Comparison of ENCODE assay signal across 17 cellular contexts in the genomic region with DNA sequence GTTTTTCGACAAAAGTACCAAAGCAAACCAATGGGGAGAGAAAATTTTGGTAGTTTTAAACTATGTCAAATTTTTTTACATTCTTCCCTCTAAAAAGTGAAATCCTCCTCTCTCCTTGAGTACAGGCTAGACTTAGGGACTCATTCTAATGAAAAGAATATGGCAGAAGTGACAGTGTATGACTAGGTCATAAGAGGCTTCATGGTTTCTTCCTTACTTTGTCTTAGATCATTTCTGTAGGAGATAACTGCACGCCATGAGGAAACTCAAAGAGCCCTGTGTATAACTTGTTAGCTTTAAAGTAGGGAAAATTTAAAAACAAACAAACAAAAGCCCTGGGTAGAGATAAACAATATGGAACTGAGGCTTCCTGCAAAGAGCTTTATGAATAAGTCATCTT. TPM values are rescaled to one million over a fixed set of nuclear protein-coding genes. Genes with fewer than 3 reads are reported as not detected.
DNase-seq lines count a peak whose midpoint lies in the region; ATAC-seq and TF ChIP-seq lines count a peak whose summit lies in the region.
"Had no signal": no experiment of that assay in that cellular context is flagged by ENCODE, and none has a peak within 500 bp of the region (broad histone marks: within the 10 kb centered on the region; RNA-seq: fewer than 3 reads in every experiment).

No MANE protein-coding gene starts in this region.

- TF ChIP-seq POLR2A in suprapubic skin (IDR thresholded peaks at IDR 0.05): no peak

- peaks cover 14% of the 10 kb centered on the region for H3K36me3 Mint-ChIP-seq in activated CD8-positive, alpha-beta memory T cell treated with anti-CD3 and anti-CD28 coated beads, Interleukin-2, amount 10 ng/mL, durations not matched to agents 7 days and 5 days

- H3K4me3 ChIP-seq in fibroblast of mammary gland (ENCODE audit: control insufficient read depth, low read depth, low read length) (no peak overlapping the region), suprapubic skin (no peak overlapping the region)

- no peaks in the 10 kb centered on the region for H3K9me3 Mint-ChIP-seq in stimulated activated naive CD8-positive, alpha-beta T cell treated with anti-CD3 and anti-CD28 coated beads, Interleukin-15, amount 100 ng/mL, for 72 hours
- no peaks in the 10 kb centered on the region for H3K9me3 Mint-ChIP-seq in activated CD8-positive, alpha-beta memory T cell treated with anti-CD3 and anti-CD28 coated beads, Interleukin-2, amount 10 ng/mL, durations not matched to agents 7 days and 5 days (ENCODE audit: low read depth)
- H3K9me3 Mint-ChIP-seq: CD8-positive, alpha-beta memory T cell had no signal

- H3K9me3 ChIP-seq in suprapubic skin: no peaks in the 10 kb centered on the region
- H3K9me3 ChIP-seq: BE2C had no signal

- H3K27me3 Mint-ChIP-seq in stimulated activated naive CD8-positive, alpha-beta T cell treated with anti-CD3 and anti-CD28 coated beads, Interleukin-15, amount 100 ng/mL, for 72 hours: no peaks in the 10 kb centered on the region
- no peaks in the 10 kb centered on the region for H3K27me3 Mint-ChIP-seq in activated CD8-positive, alpha-beta memory T cell treated with anti-CD3 and anti-CD28 coated beads, Interleukin-2, amount 10 ng/mL, durations not matched to agents 7 days and 5 days
- H3K27me3 Mint-ChIP-seq: CD8-positive, alpha-beta memory T cell had no signal

- H3K27me3 ChIP-seq in suprapubic skin: no peaks in the 10 kb centered on the region
- H3K27me3 ChIP-seq: BE2C had no signal

- 87% methylated on average over 2 of the region's 2 CpGs for WGBS in suprapubic skin

- H3K4me3 Mint-ChIP-seq in stimulated activated naive CD8-positive, alpha-beta T cell treated with anti-CD3 and anti-CD28 coated beads, Interleukin-15, amount 100 ng/mL, for 72 hours: no peak overlapping the region
- H3K4me3 Mint-ChIP-seq in activated CD8-positive, alpha-beta memory T cell treated with anti-CD3 and anti-CD28 coated beads, Interleukin-2, amount 10 ng/mL, durations not matched to agents 7 days and 5 days: no peak overlapping the region

- no peak for TF ChIP-seq EP300 in suprapubic skin (IDR thresholded peaks at IDR 0.05)

- TF ChIP-seq CTCF in VCaP (conservative IDR thresholded peaks at IDR 0.05): no peak
- no peak for TF ChIP-seq CTCF in fibroblast of mammary gland (conservative IDR thresholded peaks at IDR 0.05; ENCODE audit: control insufficient read depth, insufficient read depth, low read depth, low read length)
- TF ChIP-seq CTCF in suprapubic skin (IDR thresholded peaks at IDR 0.05): no peak

- peaks cover 6% of the 10 kb centered on the region for H3K36me3 ChIP-seq in suprapubic skin
- H3K36me3 ChIP-seq: BE2C had no signal

- H3K27ac ChIP-seq in VCaP (peak overlapping the region; percentile 18; the same call in 1 of the 2 replicates), suprapubic skin (no peak overlapping the region)

- ATAC-seq in stimulated activated naive CD8-positive, alpha-beta T cell treated with anti-CD3 and anti-CD28 coated beads, Interleukin-15, Interleukin-2, amounts not matched to agents 100 U/mL and 50 U/mL, for 24 hours: peak; percentile 61
- no peak for ATAC-seq in stimulated activated naive CD8-positive, alpha-beta T cell treated with anti-CD3 and anti-CD28 coated beads, Interleukin-15, amount 100 ng/mL, for 72 hours
- ATAC-seq in activated CD8-positive, alpha-beta memory T cell treated with anti-CD3 and anti-CD28 coated beads, Interleukin-2, amount 10 ng/mL, durations not matched to agents 7 days and 5 days: no peak

- H3K27ac Mint-ChIP-seq in stimulated activated naive CD8-positive, alpha-beta T cell treated with anti-CD3 and anti-CD28 coated beads, Interleukin-15, amount 100 ng/mL, for 72 hours: no peak overlapping the region
- no peak overlapping the region for H3K27ac Mint-ChIP-seq in activated CD8-positive, alpha-beta memory T cell treated with anti-CD3 and anti-CD28 coated beads, Interleukin-2, amount 10 ng/mL, durations not matched to agents 7 days and 5 days

- CTCF ChIA-PET in activated CD8-positive, alpha-beta memory T cell treated with anti-CD3 and anti-CD28 coated beads, Interleukin-2, amount 10 ng/mL, durations not matched to agents 7 days and 5 days (lab: Charles Lee): interaction anchor here (1.5 to 1.6 kb wide), 2 partner anchors 33 to 51 kb away, joined by 4 to 5 read pairs; no protein-coding TSS in a partner anchor

- H3K4me1 Mint-ChIP-seq in stimulated activated naive CD8-positive, alpha-beta T cell treated with anti-CD3 and anti-CD28 coated beads, Interleukin-15, amount 100 ng/mL, for 72 hours: peaks cover 24% of the 10 kb centered on the region
- H3K4me1 Mint-ChIP-seq in activated CD8-positive, alpha-beta memory T cell treated with anti-CD3 and anti-CD28 coated beads, Interleukin-2, amount 10 ng/mL, durations not matched to agents 7 days and 5 days: peaks cover 10% of the 10 kb centered on the region

- DNase-seq in stimulated activated naive CD8-positive, alpha-beta T cell treated with anti-CD3 and anti-CD28 coated beads, Interleukin-15, Interleukin-2, amounts not matched to agents 100 U/mL and 50 U/mL, for 24 hours: no peak
- DNase-seq in stimulated activated naive CD8-positive, alpha-beta T cell treated with anti-CD3 and anti-CD28 coated beads, Interleukin-15, amount 100 ng/mL, for 72 hours: no peak
- DNase-seq in fibroblast of mammary gland (ENCODE audit: low read depth) (peak; percentile 41), NCI-H2081 treated with DMSO at 0.1 percent for 48 hours (lab: John Stamatoyannopoulos, UW) (no peak), suprapubic skin (ENCODE audit: low spot score in 2 of 2) (no peak)
- DNase-seq in activated CD8-positive, alpha-beta memory T cell treated with anti-CD3 and anti-CD28 coated beads, Interleukin-2, amount 10 ng/mL, durations not matched to agents 7 days and 5 days: no peak
- DNase-seq: BE2C; CD8-positive, alpha-beta memory T cell; Karpas-422; NCI-H1105 treated with DMSO at 0.1 percent for 48 hours; NCI-H1930; NCI-H2171 treated with DMSO at 0.1 percent for 48 hours; NCI-H82; SHP77 treated with DMSO at 0.1 percent for 48 hours had no signal

- H3K4me1 ChIP-seq in suprapubic skin: no peaks in the 10 kb centered on the region
- H3K4me1 ChIP-seq: BE2C had no signal

RNA-seq across cellular contexts. Expression of a gene that starts 16.8 kb away (rescaled TPM):
- total RNA-seq in activated CD8-positive, alpha-beta memory T cell treated with anti-CD3 and anti-CD28 coated beads, Interleukin-2, amount 10 ng/mL, durations not matched to agents 7 days and 5 days: 10 to 100 TPM; 38.3 to 41.0 TPM
- 10 to 100 TPM; 39.5 to 57.3 (median 53.2) TPM for total RNA-seq in suprapubic skin

RNA-seq across cellular contexts. Expression of a gene that starts 30.2 kb away (rescaled TPM):
- under 1 TPM in 1 of 2 experiments, not detected in 1; 0.16 TPM for total RNA-seq in activated CD8-positive, alpha-beta memory T cell treated with anti-CD3 and anti-CD28 coated beads, Interleukin-2, amount 10 ng/mL, durations not matched to agents 7 days and 5 days
- total RNA-seq in suprapubic skin: under 1 TPM in 2 of 4 donors, not detected in 2; 0.45 to 0.89 TPM
- total RNA-seq: CD8-positive, alpha-beta memory T cell; H4; NCI-H460 had no signal

RNA-seq across cellular contexts. Expression of a gene that starts 33.5 kb away (rescaled TPM):
- under 1 TPM; 0.73 to 0.85 TPM for total RNA-seq in activated CD8-positive, alpha-beta memory T cell treated with anti-CD3 and anti-CD28 coated beads, Interleukin-2, amount 10 ng/mL, durations not matched to agents 7 days and 5 days
- total RNA-seq in suprapubic skin: 10 to 100 TPM; 30.9 to 48.1 (median 36.2) TPM

RNA-seq across cellular contexts. Expression of a gene that starts 44.2 kb away (rescaled TPM):
- total RNA-seq in activated CD8-positive, alpha-beta memory T cell treated with anti-CD3 and anti-CD28 coated beads, Interleukin-2, amount 10 ng/mL, durations not matched to agents 7 days and 5 days: 100 to 1,000 TPM; 149 to 212 TPM
- total RNA-seq in suprapubic skin: 10 to 100 TPM; 15.3 to 54.4 (median 31.2) TPM

RNA-seq across cellular contexts. Expression of a gene that starts 45.8 kb away (rescaled TPM):
- 10 to 100 TPM; 46.6 to 47.9 TPM for total RNA-seq in activated CD8-positive, alpha-beta memory T cell treated with anti-CD3 and anti-CD28 coated beads, Interleukin-2, amount 10 ng/mL, durations not matched to agents 7 days and 5 days
- 10 to 100 TPM; 14.0 to 25.0 (median 17.3) TPM for total RNA-seq in suprapubic skin

Comparison
In these comparisons a context has a peak if more than half of its experiments do, and no peak if none do; other contexts are left out.
1. RNA of a gene that starts 33.5 kb away (total RNA-seq): 30.9 to 48.1 TPM in suprapubic skin; 0.73 to 0.85 TPM in activated CD8-positive, alpha-beta memory T cell treated with anti-CD3 and anti-CD28 coated beads, Interleukin-2, amount 10 ng/mL, durations not matched to agents 7 days and 5 days; every median in the first group is over 10 times any median in the second.